1 cellular context compared by ENCODE assay signal in genomic region chr19:33302175-33302973, GRCh38.
A peak's percentile ranks its signal among the peaks of the same experiment; 100 is the strongest.
TF ChIP-seq lines count a peak whose summit lies in the region.

CEBPA (minus strand) TSS chr19:33302534; CDS start chr19:33302414, 120 bp downstream.

TF ChIP-seq in WTC11, 78 proteins besides CTCF, POLR2A, EP300 and RAD21 (continued from another document and continues in another):
- TF ChIP-seq ZBTB43 (CRISPR knock-in tag; IDR thresholded peaks at IDR 0.05) = no peak
- no peak for TF ChIP-seq PREB (CRISPR knock-in tag; IDR thresholded peaks at IDR 0.05; ENCODE audit: borderline replicate concordance)
- TF ChIP-seq ZNF425 (CRISPR knock-in tag; conservative IDR thresholded peaks at IDR 0.05) = no peak
- 0 out of 2 replicates have a peak, but pooled peaks have one; percentile 52 for TF ChIP-seq MYBL2 (CRISPR knock-in tag; IDR thresholded peaks at IDR 0.05)
- no peak for TF ChIP-seq ZNF281 (CRISPR knock-in tag; IDR thresholded peaks at IDR 0.05)
- TF ChIP-seq RORB (CRISPR knock-in tag; IDR thresholded peaks at IDR 0.05) = peak; percentile 85
- no peak for TF ChIP-seq ZSCAN18 (CRISPR knock-in tag; IDR thresholded peaks at IDR 0.05)
- TF ChIP-seq ZBTB21 (CRISPR knock-in tag; IDR thresholded peaks at IDR 0.05; ENCODE audit: borderline replicate concordance) = no peak
- TF ChIP-seq MXD4 (CRISPR knock-in tag; IDR thresholded peaks at IDR 0.05; ENCODE audit: borderline replicate concordance) = no peak
- no peak for TF ChIP-seq ZNF532 (CRISPR knock-in tag; IDR thresholded peaks at IDR 0.05; ENCODE audit: borderline replicate concordance)
- no peak for TF ChIP-seq OVOL2 (CRISPR knock-in tag; IDR thresholded peaks at IDR 0.05; ENCODE audit: borderline replicate concordance)
- peak; percentile 9; the same call in 1 of the 2 replicates for TF ChIP-seq E2F1 (CRISPR knock-in tag; IDR thresholded peaks at IDR 0.05)
- no peak for TF ChIP-seq SMAD3 (CRISPR knock-in tag; IDR thresholded peaks at IDR 0.05; ENCODE audit: borderline replicate concordance)
- TF ChIP-seq EMX1 (CRISPR knock-in tag; IDR thresholded peaks at IDR 0.05) = 0 out of 2 replicates have a peak, but pooled peaks have one; percentile 72
- no peak for TF ChIP-seq JAZF1 (CRISPR knock-in tag; IDR thresholded peaks at IDR 0.05)
- TF ChIP-seq SP1 (CRISPR knock-in tag; conservative IDR thresholded peaks at IDR 0.05) = peak; percentile 86
- 0 out of 2 replicates have a peak, but pooled peaks have one; percentile 8 for TF ChIP-seq ELF4 (CRISPR knock-in tag; IDR thresholded peaks at IDR 0.05; ENCODE audit: low read depth)
- no peak for TF ChIP-seq ATF6 (CRISPR knock-in tag; IDR thresholded peaks at IDR 0.05)
- TF ChIP-seq ZNF396 (CRISPR knock-in tag; IDR thresholded peaks at IDR 0.05; ENCODE audit: borderline replicate concordance) = no peak
- no peak for TF ChIP-seq NFYB (CRISPR knock-in tag; conservative IDR thresholded peaks at IDR 0.05; ENCODE audit: low read depth)
- TF ChIP-seq ZNF138 (CRISPR knock-in tag; conservative IDR thresholded peaks at IDR 0.05) = no peak
- TF ChIP-seq ZMAT4 (CRISPR knock-in tag; IDR thresholded peaks at IDR 0.05) = peak; percentile 81; the same call in 1 of the 2 replicates
- no peak for TF ChIP-seq CDX4 (CRISPR knock-in tag; IDR thresholded peaks at IDR 0.05; ENCODE audit: borderline replicate concordance)
- TF ChIP-seq E2F4 (CRISPR knock-in tag; IDR thresholded peaks at IDR 0.05; ENCODE audit: borderline replicate concordance, low read depth) = 0 out of 2 replicates have a peak, but pooled peaks have one; percentile 24
- 0 out of 2 replicates have a peak, but pooled peaks have one; percentile 45 for TF ChIP-seq JUN (CRISPR knock-in tag; IDR thresholded peaks at IDR 0.05)
- no peak for TF ChIP-seq RELA (CRISPR knock-in tag; IDR thresholded peaks at IDR 0.05; ENCODE audit: borderline replicate concordance)
- TF ChIP-seq SOX15 (CRISPR knock-in tag; IDR thresholded peaks at IDR 0.05) = no peak
- no peak; the same call in 1 of the 2 replicates for TF ChIP-seq ETV6 (CRISPR knock-in tag; IDR thresholded peaks at IDR 0.05)
- no peak for TF ChIP-seq AFF4 (CRISPR knock-in tag; IDR thresholded peaks at IDR 0.05; ENCODE audit: borderline replicate concordance)
